ENCODE assay signal across 17 cellular contexts in the genomic region with DNA sequence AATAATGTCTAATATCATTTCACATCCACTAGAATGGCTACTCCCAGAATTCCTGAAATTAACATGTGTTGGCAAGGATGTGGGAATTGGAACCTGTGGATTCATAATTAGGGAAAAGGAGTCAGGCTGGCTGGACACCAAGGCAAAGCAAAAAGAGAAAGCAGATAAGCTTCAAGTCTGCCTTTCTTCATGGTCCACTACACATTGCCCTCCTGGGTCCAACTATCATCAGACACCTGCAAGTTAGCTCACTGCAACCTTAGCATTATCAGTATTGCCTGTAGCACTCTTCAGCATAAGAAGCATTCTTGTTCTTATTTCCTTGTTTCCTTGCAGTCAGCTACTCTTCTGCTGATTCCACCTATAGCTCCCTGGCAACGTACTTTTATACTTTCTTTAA.
DNase-seq lines count a peak whose midpoint lies in the region; ATAC-seq and TF ChIP-seq lines count a peak whose summit lies in the region.
"Had no signal": no experiment of that assay in that cellular context is flagged by ENCODE, and none has a peak within 500 bp of the region (broad histone marks: within the 10 kb centered on the region; RNA-seq: fewer than 3 reads in every experiment).

No MANE protein-coding gene starts in this region.

- CTCF ChIA-PET in activated B cell treated with CpG ODN at 0.5 μM for 24 hours (lab: Charles Lee), result interaction anchor here (0.6 kb wide), 1 partner anchor 410 kb away, joined by 3 read pairs; no protein-coding TSS in a partner anchor

- peaks cover 7% of the 10 kb centered on the region for H3K9me3 Mint-ChIP-seq in activated B cell treated with CpG ODN at 0.5 μM for 24 hours

- peak overlapping the region; percentile 42 for H3K4me3 Mint-ChIP-seq in activated B cell treated with CpG ODN at 0.5 μM for 24 hours
- H3K4me3 Mint-ChIP-seq: T-cell had no signal

- peak overlapping the region; percentile 60 for H3K27ac Mint-ChIP-seq in activated B cell treated with CpG ODN at 0.5 μM for 24 hours
- H3K27ac Mint-ChIP-seq: T-cell had no signal

- POLR2A ChIA-PET in activated B cell treated with CpG ODN at 0.5 μM for 24 hours (lab: Charles Lee), result interaction anchor here (1.5 kb wide), 1 partner anchor 309 kb away, joined by 7 read pairs; the partner anchor contains the start of gene TCF12

- TF ChIP-seq CTCF in activated B cell treated with CpG ODN at 0.5 μM for 24 hours (IDR thresholded peaks at IDR 0.05), result no peak

- no peaks in the 10 kb centered on the region for H3K36me3 Mint-ChIP-seq in activated B cell treated with CpG ODN at 0.5 μM for 24 hours (ENCODE audit: low read depth)
- H3K36me3 Mint-ChIP-seq: T-cell had no signal

- ATAC-seq in GM18505 (IDR thresholded peaks at IDR 0.05; ENCODE audit: unreplicated experiment) (peak; percentile 46), GM21447 (IDR thresholded peaks at IDR 0.05; ENCODE audit: unreplicated experiment) (peak; percentile 47), HG03159 (IDR thresholded peaks at IDR 0.05; ENCODE audit: unreplicated experiment) (peak; percentile 65), activated B cell treated with CpG ODN at 0.5 μM for 24 hours (ENCODE audit: low read depth) (peak; percentile 81), esophagus mucosa (no peak)
- ATAC-seq: activated CD4-positive, CD25-positive, alpha-beta regulatory T cell treated with anti-CD3 and anti-CD28 coated beads, Interleukin-2, amount 50 U/mL, for 24 hours; PC-3; T-cell had no signal

- no peak for TF ChIP-seq POLR2A in GM18505 (IDR thresholded peaks at IDR 0.05; ENCODE audit: borderline replicate concordance, extremely low read depth, insufficient read depth, insufficient read length)

- intact Hi-C loops in activated B cell treated with CpG ODN at 0.5 μM for 24 hours (cut with micrococcal nuclease), result loop anchor here (5.0 kb wide), 2 partner anchors 142 to 278 kb away; partner anchors contain the start of gene MNS1

- H3K27me3 Mint-ChIP-seq in activated B cell treated with CpG ODN at 0.5 μM for 24 hours, result peaks cover 4% of the 10 kb centered on the region

- DNase-seq in activated B cell treated with CpG ODN at 0.5 μM for 24 hours, result no peak
- DNase-seq in NCI-H2029 (lab: John Stamatoyannopoulos, UW), result no peak
- DNase-seq in cortex of kidney (lab: John Stamatoyannopoulos, UW), result no peak
- no peak for DNase-seq in NCI-H187 (lab: John Stamatoyannopoulos, UW)
- DNase-seq: activated naive CD4-positive, alpha-beta T cell treated with anti-CD3 and anti-CD28 coated beads, Interleukin-2, amount 50 U/mL, for 16 hours; DMS153; effector CD8-positive, alpha-beta T cell; MG63; PC-3; sigmoid colon; stimulated activated naive CD4-positive, alpha-beta T cell; T-cell had no signal

- H3K4me1 Mint-ChIP-seq in activated B cell treated with CpG ODN at 0.5 μM for 24 hours, result peaks cover 39% of the 10 kb centered on the region
